11 cellular contexts compared by ENCODE assay signal in the genomic region with DNA sequence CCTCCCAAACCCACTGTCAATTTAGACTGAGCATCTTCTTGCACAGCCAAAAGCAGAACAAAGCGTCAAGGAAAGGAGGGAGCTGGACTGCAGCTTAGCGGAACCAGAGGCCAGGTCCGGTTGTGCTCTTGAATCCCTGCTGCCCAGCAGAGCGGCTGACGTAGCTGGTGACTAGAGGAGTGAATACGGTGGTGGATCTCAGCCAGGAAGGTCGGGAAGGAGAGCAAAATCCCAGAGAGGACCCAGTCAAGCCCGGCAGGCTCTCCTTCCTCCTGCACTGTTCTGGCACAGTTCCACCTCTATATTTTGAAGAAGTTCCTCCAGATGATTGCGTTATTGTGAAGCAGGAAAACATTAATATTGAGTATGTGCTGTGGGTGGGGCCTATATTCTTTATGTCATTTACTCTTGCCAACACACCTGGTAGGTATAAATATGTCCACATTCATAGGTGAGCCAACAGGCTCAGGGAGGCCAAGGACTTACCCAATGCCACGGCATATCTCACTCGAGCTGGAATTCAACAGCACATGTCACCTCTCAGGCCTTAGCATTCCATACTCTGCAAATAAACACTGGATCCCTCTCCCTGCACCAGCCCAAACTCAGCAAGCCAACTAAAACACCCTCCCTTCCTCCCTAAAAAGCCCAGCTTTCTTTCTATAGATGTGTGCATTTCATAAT. TPM values are rescaled to one million over a fixed set of nuclear protein-coding genes. Genes with fewer than 3 reads are reported as not detected.
DNase-seq lines count a peak whose midpoint lies in the region; ATAC-seq, FAIRE-seq and TF ChIP-seq lines count a peak whose summit lies in the region.
"Had no signal": no experiment of that assay in that cellular context is flagged by ENCODE, and none has a peak within 500 bp of the region (broad histone marks: within the 10 kb centered on the region; RNA-seq: fewer than 3 reads in every experiment).

No MANE protein-coding gene starts in this region.

- POLR2A ChIA-PET in HepG2 (lab: Yijun Ruan, JAX), result interaction anchor here (1.1 kb wide), 1 partner anchor 23 kb away, joined by 5 read pairs; a partner anchor contains a TSS

- no peak for FAIRE-seq in HepG2 (lab: Jason Lieb, UNC)
- FAIRE-seq: A549, kidney had no signal

- H3K27ac ChIP-seq in HepG2 (ENCODE audit: extremely low read length, insufficient read depth, low read length) (no peak overlapping the region), upper lobe of left lung (peak overlapping the region in 2 of 4 donors; percentile 39 to 44)
- H3K27ac ChIP-seq: A549 had no signal

- TF ChIP-seq EP300 in HepG2 (IDR thresholded peaks at IDR 0.05; ENCODE audit: low read depth in 2 of 2, low read length in 2 of 2), result no peak
- no peak for TF ChIP-seq EP300 in HepG2 (CRISPR knock-in tag; IDR thresholded peaks at IDR 0.05; ENCODE audit: borderline replicate concordance)
- no peak for TF ChIP-seq EP300 in upper lobe of left lung (IDR thresholded peaks at IDR 0.05)

- H3K4me3 ChIP-seq in HepG2 (replicated peaks in 1 of 3; ENCODE audit: insufficient read depth in 1 of 3, low read depth in 2 of 3, low read length in 3 of 3) (peak overlapping the region in 1 of 3 experiments; percentile 44; a peak in 2 of 6 replicates), upper lobe of left lung (no peak overlapping the region)
- H3K4me3 ChIP-seq: A549 had no signal

- H3K9me3 ChIP-seq in HepG2 (ENCODE audit: low read length) (no peaks in the 10 kb centered on the region), upper lobe of left lung (no peaks in the 10 kb centered on the region)
- H3K9me3 ChIP-seq: A549 had no signal

- no peak overlapping the region for H3K9ac ChIP-seq in HepG2 (ENCODE audit: insufficient read depth, low read depth, low read length)

- no peaks in the 10 kb centered on the region for H3K79me2 ChIP-seq in HepG2 (ENCODE audit: insufficient read depth, low read length)

- no peaks in the 10 kb centered on the region for H4K20me1 ChIP-seq in HepG2 (ENCODE audit: insufficient read depth, low read length)

- H3K36me3 ChIP-seq in HepG2 (replicated peaks in 1 of 2; ENCODE audit: control insufficient read depth in 1 of 2, insufficient read depth in 2 of 2, low read length in 2 of 2) (no peaks in the 10 kb centered on the region), upper lobe of left lung (no peaks in the 10 kb centered on the region)

- DNase-seq in SIG-M5 treated with dmso at 0.1 percent for 504 hours (lab: John Stamatoyannopoulos, UW; ENCODE audit: unreplicated experiment) (peak; percentile 53), SIG-M5 (lab: John Stamatoyannopoulos, UW) (no peak), cerebellar cortex (ENCODE audit: low spot score) (peak; percentile 67), HepG2 (ENCODE audit: low spot score) (peak; percentile 50), upper lobe of left lung (peak in 1 of 2 donors; percentile 68)
- DNase-seq: activated effector memory CD4-positive, alpha-beta T cell treated with anti-CD3 and anti-CD28 coated beads, Interleukin-2, amount 50 U/mL, for 16 hours; kidney had no signal

- TF ChIP-seq CTCF in HepG2 (CRISPR knock-in tag; IDR thresholded peaks at IDR 0.05), result no peak
- no peak for TF ChIP-seq CTCF in upper lobe of left lung (IDR thresholded peaks at IDR 0.05)

- TF ChIP-seq POLR2A in HepG2 (IDR thresholded peaks at IDR 0.05; ENCODE audit: insufficient read depth in 1 of 2, low read depth in 2 of 2, low read length in 2 of 2) (no peak), upper lobe of left lung (IDR thresholded peaks at IDR 0.05) (no peak)

- H3K4me1 ChIP-seq in HepG2 (ENCODE audit: insufficient read depth, low read length), result peaks cover 37% of the 10 kb centered on the region
- peaks cover 4 to 25% (median 13%) of the 10 kb centered on the region in 4 donors for H3K4me1 ChIP-seq in upper lobe of left lung
- H3K4me1 ChIP-seq: A549 had no signal

- intact Hi-C loops in HepG2 (cut with micrococcal nuclease; ENCODE audit: unreplicated experiment), result no loop called here

- in situ Hi-C loops in HepG2 (cut with HindIII; ENCODE audit: extremely low pct_ligation_motif_present, low pct_unique_long_range_greater_than_20kb), result no loop called here

- CTCF ChIA-PET in HepG2 (lab: Yijun Ruan, JAX; ENCODE audit: low intra/inter-chr PET ratio, low total read pairs), result no interaction called here

- no peak overlapping the region for H2AFZ ChIP-seq in HepG2 (ENCODE audit: low read length)

- H3K27me3 ChIP-seq in HepG2 (ENCODE audit: control insufficient read depth in 1 of 2, insufficient read depth in 2 of 2, low read length in 2 of 2) (no peaks in the 10 kb centered on the region; a peak in 1 of 5 replicates), upper lobe of left lung (no peaks in the 10 kb centered on the region)

- WGBS in HepG2 (ENCODE audit: low lambda C conversion rate), result 14% methylated on average over 10 of the region's 11 CpGs
- WGBS in upper lobe of left lung, 2 donors, result 24 to 29% methylated on average over 11 of the region's 11 CpGs

- ATAC-seq in HepG2 (peak; percentile 86), upper lobe of left lung (ENCODE audit: low FRiP score in 2 of 2) (peak; percentile 64 to 80), GM18517 (IDR thresholded peaks at IDR 0.05; ENCODE audit: unreplicated experiment) (no peak), GM19463 (IDR thresholded peaks at IDR 0.05; ENCODE audit: unreplicated experiment) (no peak), GM19035 (IDR thresholded peaks at IDR 0.05; ENCODE audit: unreplicated experiment) (no peak)

- H3K4me2 ChIP-seq in HepG2 (ENCODE audit: low read depth, low read length), result peak overlapping the region; percentile 81
- H3K4me2 ChIP-seq: A549 had no signal

- no peak for TF ChIP-seq RAD21 in HepG2 (CRISPR knock-in tag; IDR thresholded peaks at IDR 0.05)

- BruUV-seq in HepG2 (replicated peaks; lab: Mats Ljungman, UMichigan), result no TSS peak

RNA-seq across cellular contexts. Expression of a gene that starts 23.6 kb away (rescaled TPM):
- total RNA-seq in HepG2 (2016; rRNA removed; fragmentation: Illumina TruSeq; extraction: Trizol) (20.1 and 28.9 TPM in 2 replicates), upper lobe of left lung (10 to 100 TPM; 11.1 to 21.3 (median 17.7) TPM)
- total RNA-seq in HepG2 (2016; cell fraction: cytosol; rRNA removed; fragmentation: Illumina TruSeq; extraction: Trizol; ENCODE audit: low read depth), result 4.5 and 5.0 TPM in 2 replicates
- 18.7 and 27.5 TPM in 2 replicates for total RNA-seq in HepG2 (2016; cell fraction: insoluble cytoplasmic fraction; rRNA removed; fragmentation: Illumina TruSeq; extraction: Trizol)
- total RNA-seq in HepG2 (2016; cell fraction: membrane; rRNA removed; fragmentation: Illumina TruSeq; extraction: Trizol), result 11.6 and 14.5 TPM in 2 replicates
- 25.6 and 28.6 TPM in 2 replicates for total RNA-seq in HepG2 (2016; cell fraction: nucleus; rRNA removed; fragmentation: Illumina TruSeq; extraction: Trizol)
- polyA plus RNA-seq in HepG2 (2011; rRNA removed), result 11.2 and 11.9 TPM in 2 replicates
- 7.5 and 9.3 TPM in 2 replicates for polyA plus RNA-seq in HepG2 (2011; cell fraction: cytosol; rRNA removed)
- polyA plus RNA-seq in HepG2 (2011; cell fraction: nucleus; rRNA removed), result 5.5 and 7.1 TPM in 2 replicates
- 11.7 and 14.5 TPM in 2 replicates for polyA plus RNA-seq in HepG2 (2012)
- 2.3 and 2.6 TPM in 2 replicates for polyA plus RNA-seq in HepG2 (2016; cell fraction: cytosol; fragmentation: Illumina TruSeq; extraction: Trizol; ENCODE audit: low read depth)
- polyA plus RNA-seq in HepG2 (2016; cell fraction: insoluble cytoplasmic fraction; fragmentation: Illumina TruSeq; extraction: Trizol; ENCODE audit: low read depth), result 19.6 and 20.3 TPM in 2 replicates
- polyA plus RNA-seq in HepG2 (2016; cell fraction: membrane; fragmentation: Illumina TruSeq; extraction: Trizol; ENCODE audit: low read depth), result 6.7 and 7.3 TPM in 2 replicates
- polyA plus RNA-seq in HepG2 (2016; cell fraction: nucleus; fragmentation: Illumina TruSeq; extraction: Trizol; ENCODE audit: insufficient read depth, low read depth), result 33.1 and 36.0 TPM in 2 replicates
- 23.0 and 26.7 TPM in 2 replicates for polyA minus RNA-seq in HepG2 (2011; rRNA and poly(A)+ RNA removed; ENCODE audit: low replicate concordance)
- 11.3 and 12.5 TPM in 2 replicates for polyA minus RNA-seq in HepG2 (2011; cell fraction: cytosol; rRNA and poly(A)+ RNA removed)
- polyA minus RNA-seq in HepG2 (2011; cell fraction: nucleus; rRNA and poly(A)+ RNA removed), result 9.3 and 9.6 TPM in 2 replicates

RNA-seq across cellular contexts. Expression of a gene that starts 43.8 kb away (rescaled TPM):
- total RNA-seq in HepG2 (2016; rRNA removed; fragmentation: Illumina TruSeq; extraction: Trizol), result 16.8 and 18.2 TPM in 2 replicates
- total RNA-seq in HepG2 (2016; cell fraction: cytosol; rRNA removed; fragmentation: Illumina TruSeq; extraction: Trizol; ENCODE audit: low read depth), result 3.1 and 3.3 TPM in 2 replicates
- 16.0 and 19.8 TPM in 2 replicates for total RNA-seq in HepG2 (2016; cell fraction: insoluble cytoplasmic fraction; rRNA removed; fragmentation: Illumina TruSeq; extraction: Trizol)
- total RNA-seq in HepG2 (2016; cell fraction: membrane; rRNA removed; fragmentation: Illumina TruSeq; extraction: Trizol), result 15.0 and 16.4 TPM in 2 replicates
- 14.5 and 15.1 TPM in 2 replicates for total RNA-seq in HepG2 (2016; cell fraction: nucleus; rRNA removed; fragmentation: Illumina TruSeq; extraction: Trizol)
- 10.8 and 12.2 TPM in 2 replicates for polyA plus RNA-seq in HepG2 (2011; rRNA removed)
- polyA plus RNA-seq in HepG2 (2011; cell fraction: cytosol; rRNA removed), result 9.5 and 9.7 TPM in 2 replicates
- 8.8 and 12.5 TPM in 2 replicates for polyA plus RNA-seq in HepG2 (2011; cell fraction: nucleus; rRNA removed)
- polyA plus RNA-seq in HepG2 (2012), result 7.0 and 7.1 TPM in 2 replicates
- polyA plus RNA-seq in HepG2 (2016; cell fraction: cytosol; fragmentation: Illumina TruSeq; extraction: Trizol; ENCODE audit: low read depth), result 2.1 and 3.0 TPM in 2 replicates
- 15.3 and 17.3 TPM in 2 replicates for polyA plus RNA-seq in HepG2 (2016; cell fraction: insoluble cytoplasmic fraction; fragmentation: Illumina TruSeq; extraction: Trizol; ENCODE audit: low read depth)
- 9.5 and 9.9 TPM in 2 replicates for polyA plus RNA-seq in HepG2 (2016; cell fraction: membrane; fragmentation: Illumina TruSeq; extraction: Trizol; ENCODE audit: low read depth)
- 18.4 and 20.6 TPM in 2 replicates for polyA plus RNA-seq in HepG2 (2016; cell fraction: nucleus; fragmentation: Illumina TruSeq; extraction: Trizol; ENCODE audit: insufficient read depth, low read depth)
- 27.2 and 62.1 TPM in 2 replicates for polyA minus RNA-seq in HepG2 (2011; rRNA and poly(A)+ RNA removed; ENCODE audit: low replicate concordance)
- polyA minus RNA-seq in HepG2 (2011; cell fraction: cytosol; rRNA and poly(A)+ RNA removed), result 7.0 and 7.6 TPM in 2 replicates
- 19.6 and 22.8 TPM in 2 replicates for polyA minus RNA-seq in HepG2 (2011; cell fraction: nucleus; rRNA and poly(A)+ RNA removed)
- total RNA-seq in upper lobe of left lung, result 10 to 100 TPM; 11.0 to 25.5 (median 19.6) TPM

RNA-seq across cellular contexts. Expression of a gene that starts 43.9 kb away (rescaled TPM):
- total RNA-seq in HepG2 (2016; rRNA removed; fragmentation: Illumina TruSeq; extraction: Trizol) (17.6 and 17.9 TPM in 2 replicates), upper lobe of left lung (10 to 100 TPM in 2 of 6 donors, 1 to 10 TPM in 4; 3.4 to 26.2 (median 7.2) TPM)
- 1.1 and 1.6 TPM in 2 replicates for total RNA-seq in HepG2 (2016; cell fraction: cytosol; rRNA removed; fragmentation: Illumina TruSeq; extraction: Trizol; ENCODE audit: low read depth)
- total RNA-seq in HepG2 (2016; cell fraction: insoluble cytoplasmic fraction; rRNA removed; fragmentation: Illumina TruSeq; extraction: Trizol), result 17.2 and 17.6 TPM in 2 replicates
- total RNA-seq in HepG2 (2016; cell fraction: membrane; rRNA removed; fragmentation: Illumina TruSeq; extraction: Trizol), result 4.1 and 4.2 TPM in 2 replicates
- total RNA-seq in HepG2 (2016; cell fraction: nucleus; rRNA removed; fragmentation: Illumina TruSeq; extraction: Trizol), result 18.1 and 23.3 TPM in 2 replicates
- 3.9 and 4.0 TPM in 2 replicates for polyA plus RNA-seq in HepG2 (2011; rRNA removed)
- 3.3 and 4.5 TPM in 2 replicates for polyA plus RNA-seq in HepG2 (2011; cell fraction: cytosol; rRNA removed)
- 5.7 and 6.2 TPM in 2 replicates for polyA plus RNA-seq in HepG2 (2011; cell fraction: nucleus; rRNA removed)
- polyA plus RNA-seq in HepG2 (2012), result 4.1 and 5.4 TPM in 2 replicates
- polyA plus RNA-seq in HepG2 (2016; cell fraction: cytosol; fragmentation: Illumina TruSeq; extraction: Trizol; ENCODE audit: low read depth), result 0.28 and 0.29 TPM in 2 replicates
- 8.1 and 9.3 TPM in 2 replicates for polyA plus RNA-seq in HepG2 (2016; cell fraction: insoluble cytoplasmic fraction; fragmentation: Illumina TruSeq; extraction: Trizol; ENCODE audit: low read depth)
- polyA plus RNA-seq in HepG2 (2016; cell fraction: membrane; fragmentation: Illumina TruSeq; extraction: Trizol; ENCODE audit: low read depth), result 0.63 and 0.86 TPM in 2 replicates
- 15.0 and 20.4 TPM in 2 replicates for polyA plus RNA-seq in HepG2 (2016; cell fraction: nucleus; fragmentation: Illumina TruSeq; extraction: Trizol; ENCODE audit: insufficient read depth, low read depth)
- polyA minus RNA-seq in HepG2 (2011; rRNA and poly(A)+ RNA removed; ENCODE audit: low replicate concordance), result 21.0 and 54.3 TPM in 2 replicates
- polyA minus RNA-seq in HepG2 (2011; cell fraction: cytosol; rRNA and poly(A)+ RNA removed), result 5.5 and 8.0 TPM in 2 replicates
- 20.3 and 25.4 TPM in 2 replicates for polyA minus RNA-seq in HepG2 (2011; cell fraction: nucleus; rRNA and poly(A)+ RNA removed)

Comparison
In these comparisons a context has a peak if more than half of its experiments do, and no peak if none do; other contexts are left out.
1. ATAC-seq: peak in HepG2 (single experiment) and upper lobe of left lung (2 of 2); none in GM18517 (single experiment), GM19463 (single experiment) and GM19035 (single experiment).